ENCODE assay signal across 8 cellular contexts in genomic region chr4:108173599-108174057, GRCh38. TPM values are rescaled to one million over a fixed set of nuclear protein-coding genes. Genes with fewer than 3 reads are reported as not detected.
DNase-seq lines count a peak whose midpoint lies in the region; ATAC-seq, FAIRE-seq and TF ChIP-seq lines count a peak whose summit lies in the region.

No MANE protein-coding gene starts in this region.

- no peaks in the 10 kb centered on the region for H3K9me3 ChIP-seq in CD8-positive, alpha-beta memory T cell (ENCODE audit: low read length)
- H3K9me3 ChIP-seq in NT2/D1 (ENCODE audit: insufficient read depth, low read length) (no peaks in the 10 kb centered on the region), endothelial cell of umbilical vein (replicated peaks; ENCODE audit: control insufficient read depth, insufficient read depth, low read length) (no peaks in the 10 kb centered on the region), trophoblast cell (ENCODE audit: insufficient read depth, low read depth, low read length) (peaks cover 5% of the 10 kb centered on the region)

- H3K27ac ChIP-seq in CD8-positive, alpha-beta memory T cell (ENCODE audit: low read depth, low read length), result peak overlapping the region; percentile 33
- H3K27ac ChIP-seq in endothelial cell of umbilical vein (ENCODE audit: insufficient read depth, low read depth, low read length) (no peak overlapping the region), trophoblast cell (ENCODE audit: low read depth, low read length) (no peak overlapping the region)

- H3K4me2 ChIP-seq in endothelial cell of umbilical vein (ENCODE audit: insufficient read depth, low read length) (peak overlapping the region; percentile 47), trophoblast cell (ENCODE audit: low read length) (peak overlapping the region; percentile 98)

- WGBS in trophoblast cell (ENCODE audit: extremely low coverage, insufficient coverage, insufficient read length), result no CpG with 5 or more reads among the region's 11 CpGs

- no peaks in the 10 kb centered on the region for H3K9me1 ChIP-seq in endothelial cell of umbilical vein (replicated peaks; ENCODE audit: control insufficient read depth, extremely low read depth, insufficient read depth, low read length)

- in situ Hi-C loops in ACHN (cut with HindIII; ENCODE audit: low pct_ligation_motif_present, low pct_unique_long_range_greater_than_20kb, low sequenced_read_pairs), result no loop called here

- H3K18ac ChIP-seq in trophoblast cell (ENCODE audit: low read length), result no peak overlapping the region

- no peak overlapping the region for H4K12ac ChIP-seq in trophoblast cell (ENCODE audit: low read depth, low read length)

- H3K9ac ChIP-seq in NT2/D1 (ENCODE audit: insufficient read length, low read depth) (no peak overlapping the region), endothelial cell of umbilical vein (replicated peaks; ENCODE audit: extremely low read depth, insufficient read depth, low read length) (peak overlapping the region; percentile 14), trophoblast cell (ENCODE audit: low read length) (no peak overlapping the region)

- no peak for FAIRE-seq in endothelial cell of umbilical vein (lab: Jason Lieb, UNC)

- no peak overlapping the region for H2AK5ac ChIP-seq in trophoblast cell (ENCODE audit: low read length)

- peak overlapping the region; percentile 82 to 93 (median 87) for H3K4me3 Mint-ChIP-seq in CD8-positive, alpha-beta memory T cell

- dilution Hi-C loops in endothelial cell of umbilical vein (cut with MboI; ENCODE audit: extremely low pct_ligation_motif_present, low sequenced_read_pairs), result no loop called here

- peaks cover 34 to 44% (median 42%) of the 10 kb centered on the region in 3 donors for H3K4me1 Mint-ChIP-seq in CD8-positive, alpha-beta memory T cell

- H2BK12ac ChIP-seq in trophoblast cell (ENCODE audit: low read length), result no peak overlapping the region

- TF ChIP-seq CTCF in endothelial cell of umbilical vein (IDR thresholded peaks at IDR 0.05; ENCODE audit: extremely low read depth in 1 of 2, insufficient read depth in 1 of 2, low read depth in 1 of 2, low read length in 2 of 2), result no peak

- H3K27me3 ChIP-seq in CD8-positive, alpha-beta memory T cell (ENCODE audit: insufficient read depth, low read length, poor library complexity, severe bottlenecking), result no peaks in the 10 kb centered on the region
- H3K27me3 ChIP-seq in NT2/D1 (ENCODE audit: insufficient read depth, insufficient read length), result peaks cover 64% of the 10 kb centered on the region
- peaks cover 54 to 64% of the 10 kb centered on the region in 2 experiments for H3K27me3 ChIP-seq in endothelial cell of umbilical vein (ENCODE audit: control insufficient read depth in 2 of 2, insufficient read depth in 2 of 2, low read length in 2 of 2)
- H3K27me3 ChIP-seq in trophoblast cell (ENCODE audit: insufficient read depth, low read length), result peaks cover 33% of the 10 kb centered on the region

- BruUV-seq in endothelial cell of umbilical vein (replicated peaks; lab: Mats Ljungman, UMichigan), result no TSS peak

- H4K8ac ChIP-seq in trophoblast cell (ENCODE audit: low read depth, low read length), result no peak overlapping the region

- no peak overlapping the region for H3K23ac ChIP-seq in trophoblast cell (ENCODE audit: low read length)

- no peak overlapping the region for H4K91ac ChIP-seq in trophoblast cell (ENCODE audit: low read depth, low read length)

- H3K14ac ChIP-seq in trophoblast cell (ENCODE audit: low read length), result no peak overlapping the region

- H3K79me2 ChIP-seq in endothelial cell of umbilical vein (ENCODE audit: control insufficient read depth, insufficient read depth, low read length) (no peaks in the 10 kb centered on the region), trophoblast cell (ENCODE audit: control insufficient read depth, insufficient read depth, low read length, poor library complexity) (peaks cover 3% of the 10 kb centered on the region)

- ATAC-seq in GM18867 (IDR thresholded peaks at IDR 0.05; ENCODE audit: unreplicated experiment), result no peak

- peak overlapping the region; percentile 71 for H3K4me3 ChIP-seq in CD8-positive, alpha-beta memory T cell (ENCODE audit: low read length)
- H3K4me3 ChIP-seq in NT2/D1 (ENCODE audit: insufficient read length, low read depth) (peak overlapping the region; percentile 11), endothelial cell of umbilical vein (replicated peaks in 1 of 3; ENCODE audit: insufficient read depth in 1 of 3, low read depth in 1 of 3, low read length in 3 of 3) (peak overlapping the region in 2 of 3 experiments; percentile 38 to 50), trophoblast cell (ENCODE audit: low read depth, low read length) (no peak overlapping the region)

- peaks cover 0 to 2% (median 0%) of the 10 kb centered on the region in 3 donors for H3K36me3 Mint-ChIP-seq in CD8-positive, alpha-beta memory T cell

- CTCF ChIA-PET in CD8-positive, alpha-beta memory T cell (lab: Charles Lee), result interaction anchor here (0.7 to 1.6 kb wide), 3 partner anchors 8 to 154 kb away, joined by 3 to 4 read pairs (median 3); no protein-coding TSS in a partner anchor
- CTCF ChIA-PET in endothelial cell of umbilical vein (lab: Charles Lee), result no interaction called here

- no peak for TF ChIP-seq POLR2A in endothelial cell of umbilical vein (IDR thresholded peaks at IDR 0.05; ENCODE audit: low read depth, low read length)

- peaks cover 29 to 56% of the 10 kb centered on the region in 2 donors for H3K27me3 Mint-ChIP-seq in CD8-positive, alpha-beta memory T cell

- intact Hi-C loops in endothelial cell of umbilical vein (cut with micrococcal nuclease) (no loop called here), head of caudate nucleus (cut with DNase I) (no loop called here)

- H3K4ac ChIP-seq in trophoblast cell (ENCODE audit: low read depth, low read length), result no peak overlapping the region

- peaks cover 15% of the 10 kb centered on the region for H3K79me1 ChIP-seq in trophoblast cell (ENCODE audit: low read length)

- peak overlapping the region in 3 of 8 donors; percentile 60 to 71 (median 61) for H3K27ac Mint-ChIP-seq in CD8-positive, alpha-beta memory T cell

- H3K36me3 ChIP-seq in CD8-positive, alpha-beta memory T cell (ENCODE audit: insufficient read depth, low read length), result no peaks in the 10 kb centered on the region
- no peaks in the 10 kb centered on the region for H3K36me3 ChIP-seq in NT2/D1 (ENCODE audit: insufficient read depth, insufficient read length, low read length)
- no peaks in the 10 kb centered on the region for H3K36me3 ChIP-seq in endothelial cell of umbilical vein (ENCODE audit: control insufficient read depth in 2 of 2, extremely low read depth in 1 of 2, insufficient read depth in 2 of 2, low read length in 2 of 2)
- no peaks in the 10 kb centered on the region for H3K36me3 ChIP-seq in trophoblast cell (ENCODE audit: control insufficient read depth in 1 of 2, insufficient read depth in 2 of 2, low read length in 2 of 2)

- no peak for DNase-seq in CD8-positive, alpha-beta memory T cell
- no peak for DNase-seq in NT2/D1 (ENCODE audit: low read depth, low spot score)
- no peak for DNase-seq in endothelial cell of umbilical vein (ENCODE audit: low read depth, low spot score)
- no peak for DNase-seq in trophoblast cell
- DNase-seq in NCI-H1105 treated with DMSO at 0.1 percent for 48 hours (lab: John Stamatoyannopoulos, UW), result no peak
- no peak for DNase-seq in ACHN
- DNase-seq in head of caudate nucleus, result no peak

- peaks cover 0 to 3% (median 0%) of the 10 kb centered on the region in 5 donors for H3K9me3 Mint-ChIP-seq in CD8-positive, alpha-beta memory T cell

- POLR2A ChIA-PET in CD8-positive, alpha-beta memory T cell (lab: Charles Lee), result interaction anchor here (0.6 kb wide), 1 partner anchor 13 kb away, joined by 3 read pairs; no protein-coding TSS in a partner anchor
- POLR2A ChIA-PET in endothelial cell of umbilical vein (lab: Charles Lee), result no interaction called here

- H4K20me1 ChIP-seq in endothelial cell of umbilical vein (replicated peaks; ENCODE audit: control insufficient read depth, extremely low read depth, insufficient read depth, low read length), result peaks cover 4% of the 10 kb centered on the region

- H2BK5ac ChIP-seq in trophoblast cell (ENCODE audit: low read depth, low read length, poor library complexity), result no peak overlapping the region

- H2BK120ac ChIP-seq in trophoblast cell (ENCODE audit: insufficient read depth, low read length, poor library complexity), result no peak overlapping the region

- H3K4me1 ChIP-seq in CD8-positive, alpha-beta memory T cell (ENCODE audit: insufficient read depth, low read length), result peaks cover 33% of the 10 kb centered on the region
- H3K4me1 ChIP-seq in NT2/D1 (ENCODE audit: insufficient read depth, insufficient read length) (no peaks in the 10 kb centered on the region), endothelial cell of umbilical vein (ENCODE audit: control insufficient read depth, extremely low read depth, insufficient read depth, low read length) (peaks cover 2% of the 10 kb centered on the region), trophoblast cell (ENCODE audit: control insufficient read depth in 1 of 2, insufficient read depth in 2 of 2, low read length in 2 of 2) (peaks cover 12% of the 10 kb centered on the region in 2 experiments)

- H2AFZ ChIP-seq in endothelial cell of umbilical vein (ENCODE audit: low read depth, low read length) (peak overlapping the region; percentile 49), trophoblast cell (ENCODE audit: insufficient read depth, low read length, poor library complexity) (no peak overlapping the region)

TF ChIP-seq in endothelial cell of umbilical vein, 7 proteins besides CTCF, POLR2A, EP300 and RAD21 (continues in another document):
- TF ChIP-seq JUN (IDR thresholded peaks at IDR 0.05; ENCODE audit: borderline replicate concordance, insufficient read depth, insufficient read length, low read depth), result no peak
- TF ChIP-seq FOS (IDR thresholded peaks at IDR 0.05; ENCODE audit: borderline replicate concordance, insufficient read depth, low read length), result no peak
- no peak for TF ChIP-seq MAX (IDR thresholded peaks at IDR 0.05; ENCODE audit: insufficient read depth, insufficient read length)
- no peak for TF ChIP-seq MYC (IDR thresholded peaks at IDR 0.05; ENCODE audit: low read depth, low read length)

RNA-seq across cellular contexts. Expression of gene LEF1, which starts 4.9 kb away (rescaled TPM):
- total RNA-seq in CD8-positive, alpha-beta memory T cell, result 10 to 100 TPM; 53.2 to 55.1 TPM
- polyA plus RNA-seq in CD8-positive, alpha-beta memory T cell, result 230 TPM
- total RNA-seq in endothelial cell of umbilical vein, result 0.46 TPM in 1 of 2 replicates, not detected in the other
- not detected in 2 replicates for polyA plus RNA-seq in endothelial cell of umbilical vein
- not detected in 2 replicates for polyA plus RNA-seq in endothelial cell of umbilical vein (2011; cell fraction: cytosol; rRNA removed)
- polyA plus RNA-seq in endothelial cell of umbilical vein (2011; cell fraction: nucleus; rRNA removed), result 0.15 TPM in 1 of 2 replicates, not detected in the other
- not detected in 2 replicates for polyA plus RNA-seq in endothelial cell of umbilical vein (2012)
- polyA minus RNA-seq in endothelial cell of umbilical vein, result 0.70 and 3.5 TPM in 2 replicates
- not detected for polyA minus RNA-seq in endothelial cell of umbilical vein (2011; cell fraction: cytosol; rRNA and poly(A)+ RNA removed)
- polyA minus RNA-seq in endothelial cell of umbilical vein (2011; cell fraction: nucleus; rRNA and poly(A)+ RNA removed), result not detected in 2 replicates
- 15.9 and 18.3 TPM in 2 replicates for polyA plus RNA-seq in trophoblast cell (2013)

Comparison
In these comparisons a context has a peak if more than half of its experiments do, and no peak if none do; other contexts are left out.
1. RNA of gene LEF1, which starts 4.9 kb away (total RNA-seq): 53.2 to 55.1 TPM in CD8-positive, alpha-beta memory T cell; 0.46 TPM in endothelial cell of umbilical vein; every median in the first group is over 10 times any median in the second.